In genomic region chr19:3606690-3607289, GRCh38 we compare ENCODE assay signal across 8 cellular contexts. TPM values are rescaled to one million over a fixed set of nuclear protein-coding genes. Genes with fewer than 3 reads are reported as not detected.
A peak's percentile ranks its signal among the peaks of the same experiment; 100 is the strongest.
DNase-seq lines count a peak whose midpoint lies in the region; ATAC-seq and TF ChIP-seq lines count a peak whose summit lies in the region.

Gene TBXA2R, minus strand, starts transcription at chr19:3606875. Its CDS starts 6,241 bp downstream, at chr19:3600634.

- 10% methylated on average over 20 to 46 of the region's 46 CpGs for WGBS in endodermal cell (ENCODE audit: insufficient coverage in 1 of 2, insufficient read length in 1 of 2), 2 experiments
- WGBS in mesodermal cell (ENCODE audit: insufficient coverage in 2 of 2), 2 experiments: 3 to 8% methylated on average over 42 to 44 of the region's 46 CpGs

- H3K27me3 Mint-ChIP-seq in HFFc6 (ENCODE audit: insufficient read depth) (peaks cover 2% of the 10 kb centered on the region), endodermal cell (ENCODE audit: insufficient read depth) (peaks cover 2% of the 10 kb centered on the region), Caco-2 (ENCODE audit: insufficient read depth, unreplicated experiment) (no peaks in the 10 kb centered on the region)
- peaks cover 4% of the 10 kb centered on the region for H3K27me3 Mint-ChIP-seq in activated CD4-positive, alpha-beta memory T cell treated with anti-CD3 and anti-CD28 coated beads for 36 hours

- ATAC-seq in HG03469 (IDR thresholded peaks at IDR 0.05; ENCODE audit: unreplicated experiment): no peak

- peaks cover 8 to 16% (median 10%) of the 10 kb centered on the region in 11 experiments for H3K36me3 ChIP-seq in BLaER1 treated with 17β-estradiol and CSF1 and Interleukin-3, amounts not matched to agents 10 nM and 100 nM
- H3K36me3 ChIP-seq in endodermal cell (ENCODE audit: control insufficient read depth, insufficient read depth, low read length) (peaks cover 7% of the 10 kb centered on the region), mesodermal cell (ENCODE audit: control insufficient read depth, insufficient read depth, low read length) (peaks cover 19% of the 10 kb centered on the region), Caco-2 (ENCODE audit: control insufficient read depth, insufficient read depth, low read length) (no peaks in the 10 kb centered on the region)

- intact Hi-C loops in activated CD4-positive, alpha-beta memory T cell treated with anti-CD3 and anti-CD28 coated beads for 36 hours (cut with micrococcal nuclease): no loop called here
- intact Hi-C loops in Caco-2 (cut with micrococcal nuclease; ENCODE audit: unreplicated experiment): no loop called here

- DNase-seq in HFFc6 (peak; percentile 57), endodermal cell (peak; percentile 91), Caco-2 (no peak)
- peak; percentile 59 for DNase-seq in activated CD4-positive, alpha-beta memory T cell treated with anti-CD3 and anti-CD28 coated beads for 36 hours
- DNase-seq in stimulated activated CD8-positive, alpha-beta memory T cell treated with anti-CD3 and anti-CD28 coated beads, Interleukin-7, amount 100 ng/mL, for 48 hours (ENCODE audit: extremely low read depth in 1 of 2, low read depth in 1 of 2): peak; percentile 46 to 47

- POLR2A ChIA-PET in activated CD4-positive, alpha-beta memory T cell treated with anti-CD3 and anti-CD28 coated beads for 36 hours (lab: Charles Lee): no interaction called here
- POLR2A ChIA-PET in Caco-2 (lab: Charles Lee): no interaction called here

- H3K4me3 Mint-ChIP-seq in HFFc6 (peak within 1 kb of the TSS; percentile 84; the same call in 1 of the 2 replicates), endodermal cell (no peak within 1 kb of the TSS), Caco-2 (ENCODE audit: unreplicated experiment) (no peak within 1 kb of the TSS)
- no peak within 1 kb of the TSS for H3K4me3 Mint-ChIP-seq in activated CD4-positive, alpha-beta memory T cell treated with anti-CD3 and anti-CD28 coated beads for 36 hours

- H3K4me1 Mint-ChIP-seq in HFFc6 (ENCODE audit: low read depth) (peaks cover 14% of the 10 kb centered on the region), endodermal cell (peaks cover 6% of the 10 kb centered on the region), Caco-2 (ENCODE audit: low read depth, unreplicated experiment) (no peaks in the 10 kb centered on the region)
- H3K4me1 Mint-ChIP-seq in activated CD4-positive, alpha-beta memory T cell treated with anti-CD3 and anti-CD28 coated beads for 36 hours (ENCODE audit: low read depth): no peaks in the 10 kb centered on the region

- peaks cover 55 to 88% (median 84%) of the 10 kb centered on the region in 10 experiments for H3K4me1 ChIP-seq in BLaER1 treated with 17β-estradiol and CSF1 and Interleukin-3, amounts not matched to agents 10 nM and 100 nM
- H3K4me1 ChIP-seq in endodermal cell (ENCODE audit: control insufficient read depth, insufficient read depth, low read length): no peaks in the 10 kb centered on the region
- H3K4me1 ChIP-seq in mesodermal cell (ENCODE audit: control insufficient read depth, insufficient read depth, low read length, poor library complexity, severe bottlenecking): peaks cover 26% of the 10 kb centered on the region
- peaks cover 5% of the 10 kb centered on the region; the same call in 1 of the 2 replicates for H3K4me1 ChIP-seq in Caco-2

- peaks cover 0 to 4% (median 0%) of the 10 kb centered on the region in 11 experiments; a peak in 2 of 22 replicates for H3K9me3 ChIP-seq in BLaER1 treated with 17β-estradiol and CSF1 and Interleukin-3, amounts not matched to agents 10 nM and 100 nM (replicated peaks in 1 of 11)
- no peaks in the 10 kb centered on the region for H3K9me3 ChIP-seq in endodermal cell (ENCODE audit: control insufficient read depth, low read length)
- H3K9me3 ChIP-seq in mesodermal cell (ENCODE audit: control insufficient read depth, low read length): no peaks in the 10 kb centered on the region
- no peaks in the 10 kb centered on the region for H3K9me3 ChIP-seq in Caco-2

- BruUV-seq in Caco-2 (replicated peaks; lab: Mats Ljungman, UMichigan): no TSS peak

- H3K36me3 Mint-ChIP-seq in HFFc6 (ENCODE audit: low read depth) (peaks cover 1% of the 10 kb centered on the region), endodermal cell (ENCODE audit: low read depth) (peaks cover 9% of the 10 kb centered on the region), Caco-2 (ENCODE audit: insufficient read depth, unreplicated experiment) (peaks cover 6% of the 10 kb centered on the region)
- H3K36me3 Mint-ChIP-seq in activated CD4-positive, alpha-beta memory T cell treated with anti-CD3 and anti-CD28 coated beads for 36 hours: peaks cover under 1% of the 10 kb centered on the region

- peak within 1 kb of the TSS; percentile 82 for H3K27ac Mint-ChIP-seq in HFFc6
- no peak within 1 kb of the TSS for H3K27ac Mint-ChIP-seq in activated CD4-positive, alpha-beta memory T cell treated with anti-CD3 and anti-CD28 coated beads for 36 hours
- H3K27ac Mint-ChIP-seq in endodermal cell: no peak within 1 kb of the TSS
- H3K27ac Mint-ChIP-seq in Caco-2 (ENCODE audit: unreplicated experiment): no peak within 1 kb of the TSS

- peaks cover 13 to 28% (median 25%) of the 10 kb centered on the region in 11 experiments for H3K27me3 ChIP-seq in BLaER1 treated with 17β-estradiol and CSF1 and Interleukin-3, amounts not matched to agents 10 nM and 100 nM
- H3K27me3 ChIP-seq in endodermal cell (ENCODE audit: control insufficient read depth, insufficient read depth, low read length, poor library complexity, severe bottlenecking) (peaks cover 16% of the 10 kb centered on the region), Caco-2 (replicated peaks; ENCODE audit: control insufficient read depth, insufficient read depth, low read length) (no peaks in the 10 kb centered on the region)

- H4K20me1 ChIP-seq in BLaER1 treated with 17β-estradiol and CSF1 and Interleukin-3, amounts not matched to agents 10 nM and 100 nM: peaks cover 0 to 33% (median 15%) of the 10 kb centered on the region in 11 experiments; a peak in 14 of 22 replicates

- H3K4me3 ChIP-seq in BLaER1 treated with 17β-estradiol and CSF1 and Interleukin-3, amounts not matched to agents 10 nM and 100 nM: peak within 1 kb of the TSS in 8 of 10 experiments; percentile 28 to 68 (median 49); a peak in 14 of 20 replicates
- H3K4me3 ChIP-seq in endodermal cell (ENCODE audit: low read length): peak within 1 kb of the TSS; percentile 62
- peak within 1 kb of the TSS; percentile 56 for H3K4me3 ChIP-seq in mesodermal cell (ENCODE audit: extremely low read depth, insufficient read depth, low read length, poor library complexity, severe bottlenecking)
- H3K4me3 ChIP-seq in Caco-2 (ENCODE audit: low read depth, low read length): no peak within 1 kb of the TSS

- H3K4me2 ChIP-seq in BLaER1 treated with 17β-estradiol and CSF1 and Interleukin-3, amounts not matched to agents 10 nM and 100 nM: peak within 1 kb of the TSS; percentile 79 to 98 (median 92)

- H3K9me3 Mint-ChIP-seq in HFFc6: no peaks in the 10 kb centered on the region
- no peaks in the 10 kb centered on the region for H3K9me3 Mint-ChIP-seq in activated CD4-positive, alpha-beta memory T cell treated with anti-CD3 and anti-CD28 coated beads for 36 hours
- H3K9me3 Mint-ChIP-seq in endodermal cell: no peaks in the 10 kb centered on the region
- no peaks in the 10 kb centered on the region for H3K9me3 Mint-ChIP-seq in Caco-2 (ENCODE audit: unreplicated experiment)

- peak within 1 kb of the TSS in 10 of 11 experiments; percentile 8 to 76 (median 48); a peak in 14 of 22 replicates for H3K27ac ChIP-seq in BLaER1 treated with 17β-estradiol and CSF1 and Interleukin-3, amounts not matched to agents 10 nM and 100 nM
- H3K27ac ChIP-seq in endodermal cell (ENCODE audit: low read depth, low read length): no peak within 1 kb of the TSS
- H3K27ac ChIP-seq in mesodermal cell (ENCODE audit: low read depth, low read length, severe bottlenecking): peak within 1 kb of the TSS; percentile 82

- CTCF ChIA-PET in activated CD4-positive, alpha-beta memory T cell treated with anti-CD3 and anti-CD28 coated beads for 36 hours (lab: Charles Lee): interaction anchor here (0.9 kb wide), 1 partner anchor 62 kb away, joined by 3 read pairs; no protein-coding TSS in a partner anchor
- CTCF ChIA-PET in Caco-2 (lab: Charles Lee): no interaction called here

- TF ChIP-seq CTCF in HFFc6 (IDR thresholded peaks at IDR 0.05) (no peak), endodermal cell (conservative IDR thresholded peaks at IDR 0.05) (no peak), Caco-2 (IDR thresholded peaks at IDR 0.05; ENCODE audit: insufficient read depth in 1 of 2, low read depth in 1 of 2, low read length in 1 of 2, severe bottlenecking in 1 of 2, unreplicated experiment in 1 of 2) (no peak)

- peak within 1 kb of the TSS; percentile 26 to 71 (median 51); a peak in 16 of 22 replicates for H3K9ac ChIP-seq in BLaER1 treated with 17β-estradiol and CSF1 and Interleukin-3, amounts not matched to agents 10 nM and 100 nM
- H3K9ac ChIP-seq in endodermal cell (ENCODE audit: extremely low read depth, low read length, poor library complexity, severe bottlenecking): no peak within 1 kb of the TSS

RNA-seq across cellular contexts. Expression of gene TBXA2R, which starts in this region (rescaled TPM):
- 1 to 10 TPM; 7.1 to 8.8 (median 7.4) TPM for total RNA-seq in HFFc6 (2021; fragmentation: NEBNext Ultra II Directional; extraction: Animal tissue kit (Norgen Biotek cat#: 25700))
- under 1 TPM; 0.31 to 0.36 TPM for total RNA-seq in activated CD4-positive, alpha-beta memory T cell treated with anti-CD3 and anti-CD28 coated beads for 36 hours
- under 1 TPM; 0.29 to 0.42 TPM for total RNA-seq in endodermal cell
- polyA plus RNA-seq in endodermal cell (2013, experiment 1 of 2): 0.39 TPM
- 0.25 TPM for polyA plus RNA-seq in endodermal cell (2013, experiment 2 of 2)
- 4.5 TPM for polyA plus RNA-seq in mesodermal cell (2013, experiment 1 of 2)
- 3.7 TPM for polyA plus RNA-seq in mesodermal cell (2013, experiment 2 of 2)
- 0.11 TPM in 1 of 2 replicates, not detected in the other for total RNA-seq in Caco-2 (2022)

Comparison
In these comparisons a context has a peak if more than half of its experiments do, and no peak if none do; other contexts are left out.
1. Peak in DNase-seq in activated CD4-positive, alpha-beta memory T cell treated with anti-CD3 and anti-CD28 coated beads for 36 hours; RNA of the gene not detected or under 1 TPM.
2. Peak in DNase-seq and H3K4me3 ChIP-seq in endodermal cell; RNA of the gene not detected or under 1 TPM.
3. DNase-seq: peak in HFFc6 (single experiment) and stimulated activated CD8-positive, alpha-beta memory T cell treated with anti-CD3 and anti-CD28 coated beads, Interleukin-7, amount 100 ng/mL, for 48 hours (2 of 2); none in Caco-2 (0 of 2).